ENCODE assay signal across 14 cellular contexts in the genomic region with DNA sequence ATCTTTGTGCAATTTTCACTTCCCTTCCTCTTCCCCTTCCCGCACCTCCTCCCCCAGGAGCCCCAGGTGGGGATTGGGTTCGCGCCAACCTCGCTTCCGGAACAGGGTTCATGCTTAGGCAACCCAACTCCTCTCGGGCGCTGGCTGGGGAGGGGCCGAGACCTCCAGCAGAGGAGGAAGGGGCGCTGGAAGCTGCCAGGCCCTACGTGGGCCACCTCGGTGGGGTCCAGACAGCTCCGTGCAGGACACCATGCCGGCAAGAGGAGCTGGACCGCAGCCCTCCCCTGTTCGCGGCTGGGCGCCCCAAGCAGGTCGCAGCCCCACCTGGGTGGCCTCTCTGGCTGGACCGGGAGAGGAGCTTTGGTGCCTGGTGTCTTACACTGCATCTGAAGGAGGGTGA.
DNase-seq lines count a peak whose midpoint lies in the region; ATAC-seq lines count a peak whose summit lies in the region.
"Had no signal": no experiment of that assay in that cellular context is flagged by ENCODE, and none has a peak within 500 bp of the region (broad histone marks: within the 10 kb centered on the region; RNA-seq: fewer than 3 reads in every experiment).

No MANE protein-coding gene starts in this region.

- no peaks in the 10 kb centered on the region for H3K36me3 ChIP-seq in ES-I3 (ENCODE audit: insufficient read depth, low read length)
- no peaks in the 10 kb centered on the region for H3K36me3 ChIP-seq in H7 (replicated peaks; ENCODE audit: control insufficient read depth, insufficient read depth, low read length)

- peak overlapping the region; percentile 0; the same call in 1 of the 2 replicates for H3K9ac ChIP-seq in ES-I3 (ENCODE audit: low read depth, low read length)
- H3K9ac ChIP-seq: BLaER1 treated with 17β-estradiol and CSF1 and Interleukin-3, amounts not matched to agents 10 nM and 100 nM; GM23248 had no signal

- H3K4me1 ChIP-seq in ES-I3 (ENCODE audit: insufficient read depth, low read length) = no peaks in the 10 kb centered on the region

- ATAC-seq in GM21390 (IDR thresholded peaks at IDR 0.05; ENCODE audit: unreplicated experiment) (no peak), HG02870 (IDR thresholded peaks at IDR 0.05; ENCODE audit: unreplicated experiment) (no peak)
- ATAC-seq: CD8-positive, alpha-beta T cell; HCT116; HepG2 had no signal

- DNase-seq in H7 (peak; percentile 54), islet precursor cell (peak; percentile 50), ureter (ENCODE audit: low spot score) (peak; percentile 24)
- DNase-seq: Calu3, DMS79 treated with DMSO at 0.1 percent for 48 hours, GM23248, HFFc6 had no signal

- H3K9me3 ChIP-seq in ES-I3 (ENCODE audit: control insufficient read depth, insufficient read depth, low read length) = no peaks in the 10 kb centered on the region

- no peaks in the 10 kb centered on the region for H3K27me3 ChIP-seq in H7 (ENCODE audit: control insufficient read depth, insufficient read depth, low read length)
- H3K27me3 ChIP-seq: BLaER1 treated with 17β-estradiol and CSF1 and Interleukin-3, amounts not matched to agents 10 nM and 100 nM had no signal

- no peak overlapping the region for H3K4me3 ChIP-seq in H7 (ENCODE audit: insufficient read depth, low read depth, low read length)
- H3K4me3 ChIP-seq: BLaER1 treated with 17β-estradiol and CSF1 and Interleukin-3, amounts not matched to agents 10 nM and 100 nM; GM23248 had no signal
